ENCODE assay signal across 8 cellular contexts in genomic region chr17:57995076-57995956, GRCh38. TPM values are rescaled to one million over a fixed set of nuclear protein-coding genes. Genes with fewer than 3 reads are reported as not detected.
A peak's percentile ranks its signal among the peaks of the same experiment; 100 is the strongest.
DNase-seq lines count a peak whose midpoint lies in the region; ATAC-seq, FAIRE-seq and TF ChIP-seq lines count a peak whose summit lies in the region.

No MANE protein-coding gene starts in this region.

- no peak overlapping the region for H3K4me3 Mint-ChIP-seq in activated B cell treated with CpG ODN at 0.5 μM for 24 hours

- ATAC-seq in HG03045 (IDR thresholded peaks at IDR 0.05; ENCODE audit: unreplicated experiment): peak; percentile 60
- peak; percentile 94 for ATAC-seq in activated B cell treated with CpG ODN at 0.5 μM for 24 hours (ENCODE audit: low read depth)
- ATAC-seq in HepG2: peak; percentile 78

- FAIRE-seq in HepG2 (lab: Jason Lieb, UNC): peak; percentile 59

- H3K36me3 ChIP-seq in colonic mucosa (no peaks in the 10 kb centered on the region), HepG2 (replicated peaks in 1 of 2; ENCODE audit: control insufficient read depth in 1 of 2, insufficient read depth in 2 of 2, low read length in 2 of 2) (peaks cover 0 to 1% of the 10 kb centered on the region in 2 experiments; a peak in 1 of 5 replicates)

- H4K20me1 ChIP-seq in HepG2 (ENCODE audit: insufficient read depth, low read length): peaks cover 6% of the 10 kb centered on the region; the same call in 1 of the 2 replicates

- no peak overlapping the region for H3K4me3 ChIP-seq in GM12864 (ENCODE audit: low read depth, low read length)
- H3K4me3 ChIP-seq in colonic mucosa: no peak overlapping the region
- H3K4me3 ChIP-seq in HepG2 (replicated peaks in 1 of 3; ENCODE audit: insufficient read depth in 1 of 3, low read depth in 2 of 3, low read length in 3 of 3): no peak overlapping the region

- peak; percentile 89 for TF ChIP-seq RAD21 in HepG2 (CRISPR knock-in tag; IDR thresholded peaks at IDR 0.05)

- peaks cover 38% of the 10 kb centered on the region for H3K4me1 Mint-ChIP-seq in activated B cell treated with CpG ODN at 0.5 μM for 24 hours

- POLR2A ChIA-PET in activated B cell treated with CpG ODN at 0.5 μM for 24 hours (lab: Charles Lee): interaction anchor here (1.2 to 4.2 kb wide), 3 partner anchors 12 to 146 kb away, joined by 3 to 32 read pairs (median 8); partner anchors contain the start of genes MRPS23 and SRSF1
- POLR2A ChIA-PET in HepG2 (lab: Yijun Ruan, JAX): interaction anchor here (0.7 to 14.7 kb wide), 9 partner anchors 9 to 145 kb away, joined by 3 to 173 read pairs (median 13); partner anchors contain the start of genes MRPS23 and SRSF1

- peak overlapping the region; percentile 46 for H3K27ac Mint-ChIP-seq in activated B cell treated with CpG ODN at 0.5 μM for 24 hours

- CTCF ChIA-PET in activated B cell treated with CpG ODN at 0.5 μM for 24 hours (lab: Charles Lee) (interaction anchor here (0.7 to 11.4 kb wide), 9 partner anchors 9 to 137 kb away, joined by 3 to 242 read pairs (median 9); no protein-coding TSS in a partner anchor), HepG2 (lab: Yijun Ruan, JAX; ENCODE audit: low intra/inter-chr PET ratio, low total read pairs) (interaction anchor here (0.7 to 2.0 kb wide), 5 partner anchors 79 to 138 kb away, joined by 3 to 15 read pairs (median 7); no protein-coding TSS in a partner anchor)

- TF ChIP-seq CTCF in GM12864 (IDR thresholded peaks at IDR 0.05; ENCODE audit: low read depth, low read length, missing control alignments): peak; percentile 76
- peak; percentile 25 for TF ChIP-seq CTCF in activated B cell treated with CpG ODN at 0.5 μM for 24 hours (IDR thresholded peaks at IDR 0.05)
- TF ChIP-seq CTCF in colonic mucosa (IDR thresholded peaks at IDR 0.05): peak; percentile 69
- TF ChIP-seq CTCF in HepG2 (CRISPR knock-in tag; IDR thresholded peaks at IDR 0.05): peak; percentile 93

- H3K9me3 Mint-ChIP-seq in activated B cell treated with CpG ODN at 0.5 μM for 24 hours: no peaks in the 10 kb centered on the region

- no peaks in the 10 kb centered on the region for H3K79me2 ChIP-seq in HepG2 (ENCODE audit: insufficient read depth, low read length)

- TF ChIP-seq POLR2A in HepG2 (IDR thresholded peaks at IDR 0.05; ENCODE audit: insufficient read depth in 1 of 2, low read depth in 2 of 2, low read length in 2 of 2): peak; percentile 41 to 80; a peak in 2 of 4 replicates

- TF ChIP-seq EP300 in HepG2 (IDR thresholded peaks at IDR 0.05; ENCODE audit: low read depth in 2 of 2, low read length in 2 of 2): no peak
- TF ChIP-seq EP300 in HepG2 (CRISPR knock-in tag; IDR thresholded peaks at IDR 0.05; ENCODE audit: borderline replicate concordance): no peak

- 48% methylated on average over 4 of the region's 4 CpGs for WGBS in HepG2 (ENCODE audit: low lambda C conversion rate)

- H3K4me1 ChIP-seq in colonic mucosa (no peaks in the 10 kb centered on the region), HepG2 (ENCODE audit: insufficient read depth, low read length) (peaks cover 57% of the 10 kb centered on the region)

- no peak overlapping the region for H3K4me2 ChIP-seq in HepG2 (ENCODE audit: low read depth, low read length)

- H3K27me3 ChIP-seq in colonic mucosa: no peaks in the 10 kb centered on the region
- H3K27me3 ChIP-seq in HepG2 (ENCODE audit: control insufficient read depth in 1 of 2, insufficient read depth in 2 of 2, low read length in 2 of 2): no peaks in the 10 kb centered on the region

- H3K9me3 ChIP-seq in colonic mucosa (no peaks in the 10 kb centered on the region), HepG2 (ENCODE audit: low read length) (no peaks in the 10 kb centered on the region)

- peaks cover 19% of the 10 kb centered on the region for H3K36me3 Mint-ChIP-seq in activated B cell treated with CpG ODN at 0.5 μM for 24 hours (ENCODE audit: low read depth)

- DNase-seq in GM12864 (ENCODE audit: low read depth): no peak
- peak; percentile 78 for DNase-seq in NCI-H345 (lab: John Stamatoyannopoulos, UW)
- peak; percentile 22 for DNase-seq in activated B cell treated with CpG ODN at 0.5 μM for 24 hours
- DNase-seq in colonic mucosa: peak; percentile 65
- DNase-seq in HepG2 (ENCODE audit: low spot score): peak; percentile 87
- peak; percentile 32 for DNase-seq in stimulated activated CD8-positive, alpha-beta memory T cell treated with anti-CD3 and anti-CD28 coated beads, Interleukin-12 subunit alpha, Interleukin-12 subunit beta, amount 100 ng/mL, for 1 hour (ENCODE audit: low read depth)
- no peak for DNase-seq in NCI-H1048 (lab: John Stamatoyannopoulos, UW)

- in situ Hi-C loops in HepG2 (cut with HindIII; ENCODE audit: extremely low pct_ligation_motif_present, low pct_unique_long_range_greater_than_20kb): loop anchor here (5.0 kb wide), 1 partner anchor 133 kb away; no protein-coding TSS in a partner anchor

- H3K27me3 Mint-ChIP-seq in activated B cell treated with CpG ODN at 0.5 μM for 24 hours: no peaks in the 10 kb centered on the region

- no TSS peak for BruUV-seq in HepG2 (replicated peaks; lab: Mats Ljungman, UMichigan)

- no peak overlapping the region for H2AFZ ChIP-seq in HepG2 (ENCODE audit: low read length)

- intact Hi-C loops in activated B cell treated with CpG ODN at 0.5 μM for 24 hours (cut with micrococcal nuclease) (loop anchor here (1.0 kb wide), 3 partner anchors 78 to 137 kb away; no protein-coding TSS in a partner anchor), colonic mucosa (cut with DNase I) (no loop called here), HepG2 (cut with micrococcal nuclease; ENCODE audit: unreplicated experiment) (loop anchor here (1.0 to 2.0 kb wide), 5 partner anchors 78 to 137 kb away; no protein-coding TSS in a partner anchor)

- no peak overlapping the region for H3K9ac ChIP-seq in colonic mucosa (ENCODE audit: low read depth in 2 of 2, low read length in 2 of 2)
- H3K9ac ChIP-seq in HepG2 (ENCODE audit: insufficient read depth, low read depth, low read length): no peak overlapping the region

- H3K27ac ChIP-seq in colonic mucosa (no peak overlapping the region), HepG2 (ENCODE audit: extremely low read length, insufficient read depth, low read length) (peak overlapping the region; percentile 4)

RNA-seq across cellular contexts. Expression of gene VEZF1, which starts 7.3 kb away (rescaled TPM):
- total RNA-seq in activated B cell treated with CpG ODN at 0.5 μM for 24 hours: 40.5 and 45.1 TPM in 2 replicates
- total RNA-seq in colonic mucosa: 10 to 100 TPM; 35.7 to 52.8 TPM
- 45.9 and 48.0 TPM in 2 replicates for total RNA-seq in HepG2 (2016; rRNA removed; fragmentation: Illumina TruSeq; extraction: Trizol)
- 8.8 and 10.8 TPM in 2 replicates for total RNA-seq in HepG2 (2016; cell fraction: cytosol; rRNA removed; fragmentation: Illumina TruSeq; extraction: Trizol; ENCODE audit: low read depth)
- total RNA-seq in HepG2 (2016; cell fraction: insoluble cytoplasmic fraction; rRNA removed; fragmentation: Illumina TruSeq; extraction: Trizol): 41.9 and 43.4 TPM in 2 replicates
- 42.3 and 48.6 TPM in 2 replicates for total RNA-seq in HepG2 (2016; cell fraction: membrane; rRNA removed; fragmentation: Illumina TruSeq; extraction: Trizol)
- total RNA-seq in HepG2 (2016; cell fraction: nucleus; rRNA removed; fragmentation: Illumina TruSeq; extraction: Trizol): 31.1 and 37.8 TPM in 2 replicates
- polyA plus RNA-seq in HepG2 (2011; rRNA removed): 41.3 and 49.7 TPM in 2 replicates
- 27.7 and 34.7 TPM in 2 replicates for polyA plus RNA-seq in HepG2 (2011; cell fraction: cytosol; rRNA removed)
- 30.2 and 33.3 TPM in 2 replicates for polyA plus RNA-seq in HepG2 (2011; cell fraction: nucleus; rRNA removed)
- 38.9 and 45.7 TPM in 2 replicates for polyA plus RNA-seq in HepG2 (2012)
- polyA plus RNA-seq in HepG2 (2016; cell fraction: cytosol; fragmentation: Illumina TruSeq; extraction: Trizol; ENCODE audit: low read depth): 7.1 and 7.4 TPM in 2 replicates
- polyA plus RNA-seq in HepG2 (2016; cell fraction: insoluble cytoplasmic fraction; fragmentation: Illumina TruSeq; extraction: Trizol; ENCODE audit: low read depth): 34.8 and 42.4 TPM in 2 replicates
- polyA plus RNA-seq in HepG2 (2016; cell fraction: membrane; fragmentation: Illumina TruSeq; extraction: Trizol; ENCODE audit: low read depth): 22.0 and 25.5 TPM in 2 replicates
- 46.2 and 49.1 TPM in 2 replicates for polyA plus RNA-seq in HepG2 (2016; cell fraction: nucleus; fragmentation: Illumina TruSeq; extraction: Trizol; ENCODE audit: insufficient read depth, low read depth)
- polyA minus RNA-seq in HepG2 (2011; rRNA and poly(A)+ RNA removed; ENCODE audit: low replicate concordance): 41.4 and 56.9 TPM in 2 replicates
- 31.2 and 37.3 TPM in 2 replicates for polyA minus RNA-seq in HepG2 (2011; cell fraction: cytosol; rRNA and poly(A)+ RNA removed)
- 32.7 and 46.6 TPM in 2 replicates for polyA minus RNA-seq in HepG2 (2011; cell fraction: nucleus; rRNA and poly(A)+ RNA removed)

RNA-seq across cellular contexts. Expression of gene SRSF1, which starts 11.7 kb away (rescaled TPM):
- 288 and 289 TPM in 2 replicates for total RNA-seq in activated B cell treated with CpG ODN at 0.5 μM for 24 hours
- 100 to 1,000 TPM; 173 to 315 TPM for total RNA-seq in colonic mucosa
- 445 and 520 TPM in 2 replicates for total RNA-seq in HepG2 (2016; rRNA removed; fragmentation: Illumina TruSeq; extraction: Trizol)
- total RNA-seq in HepG2 (2016; cell fraction: cytosol; rRNA removed; fragmentation: Illumina TruSeq; extraction: Trizol; ENCODE audit: low read depth): 40.7 and 51.5 TPM in 2 replicates
- total RNA-seq in HepG2 (2016; cell fraction: insoluble cytoplasmic fraction; rRNA removed; fragmentation: Illumina TruSeq; extraction: Trizol): 472 and 528 TPM in 2 replicates
- 120 and 137 TPM in 2 replicates for total RNA-seq in HepG2 (2016; cell fraction: membrane; rRNA removed; fragmentation: Illumina TruSeq; extraction: Trizol)
- 332 and 353 TPM in 2 replicates for total RNA-seq in HepG2 (2016; cell fraction: nucleus; rRNA removed; fragmentation: Illumina TruSeq; extraction: Trizol)
- 142 and 144 TPM in 2 replicates for polyA plus RNA-seq in HepG2 (2011; rRNA removed)
- polyA plus RNA-seq in HepG2 (2011; cell fraction: cytosol; rRNA removed): 61.9 and 82.9 TPM in 2 replicates
- 1,130 and 1,625 TPM in 2 replicates for polyA plus RNA-seq in HepG2 (2011; cell fraction: nucleus; rRNA removed)
- 96.9 and 161 TPM in 2 replicates for polyA plus RNA-seq in HepG2 (2012)
- 19.4 and 20.4 TPM in 2 replicates for polyA plus RNA-seq in HepG2 (2016; cell fraction: cytosol; fragmentation: Illumina TruSeq; extraction: Trizol; ENCODE audit: low read depth)
- 411 and 445 TPM in 2 replicates for polyA plus RNA-seq in HepG2 (2016; cell fraction: insoluble cytoplasmic fraction; fragmentation: Illumina TruSeq; extraction: Trizol; ENCODE audit: low read depth)
- 54.7 and 57.3 TPM in 2 replicates for polyA plus RNA-seq in HepG2 (2016; cell fraction: membrane; fragmentation: Illumina TruSeq; extraction: Trizol; ENCODE audit: low read depth)
- 359 and 383 TPM in 2 replicates for polyA plus RNA-seq in HepG2 (2016; cell fraction: nucleus; fragmentation: Illumina TruSeq; extraction: Trizol; ENCODE audit: insufficient read depth, low read depth)
- polyA minus RNA-seq in HepG2 (2011; rRNA and poly(A)+ RNA removed; ENCODE audit: low replicate concordance): 673 and 710 TPM in 2 replicates
- polyA minus RNA-seq in HepG2 (2011; cell fraction: cytosol; rRNA and poly(A)+ RNA removed): 78.3 and 89.3 TPM in 2 replicates
- polyA minus RNA-seq in HepG2 (2011; cell fraction: nucleus; rRNA and poly(A)+ RNA removed): 1,057 and 1,237 TPM in 2 replicates

RNA-seq across cellular contexts. Expression of gene CUEDC1, which starts 40.1 kb away (rescaled TPM):
- total RNA-seq in activated B cell treated with CpG ODN at 0.5 μM for 24 hours (not detected in 2 replicates), colonic mucosa (10 to 100 TPM; 14.7 to 15.2 TPM), HepG2 (2016; rRNA removed; fragmentation: Illumina TruSeq; extraction: Trizol) (4.2 and 7.4 TPM in 2 replicates)
- 4.1 and 4.7 TPM in 2 replicates for total RNA-seq in HepG2 (2016; cell fraction: cytosol; rRNA removed; fragmentation: Illumina TruSeq; extraction: Trizol; ENCODE audit: low read depth)
- total RNA-seq in HepG2 (2016; cell fraction: insoluble cytoplasmic fraction; rRNA removed; fragmentation: Illumina TruSeq; extraction: Trizol): 3.5 and 7.9 TPM in 2 replicates
- 7.6 and 8.6 TPM in 2 replicates for total RNA-seq in HepG2 (2016; cell fraction: membrane; rRNA removed; fragmentation: Illumina TruSeq; extraction: Trizol)
- total RNA-seq in HepG2 (2016; cell fraction: nucleus; rRNA removed; fragmentation: Illumina TruSeq; extraction: Trizol): 9.6 and 11.9 TPM in 2 replicates
- 12.9 and 14.4 TPM in 2 replicates for polyA plus RNA-seq in HepG2 (2011; rRNA removed)
- polyA plus RNA-seq in HepG2 (2011; cell fraction: cytosol; rRNA removed): 8.1 and 8.6 TPM in 2 replicates
- 36.7 and 43.5 TPM in 2 replicates for polyA plus RNA-seq in HepG2 (2011; cell fraction: nucleus; rRNA removed)
- 9.8 and 10.2 TPM in 2 replicates for polyA plus RNA-seq in HepG2 (2012)
- polyA plus RNA-seq in HepG2 (2016; cell fraction: cytosol; fragmentation: Illumina TruSeq; extraction: Trizol; ENCODE audit: low read depth): 9.4 and 11.1 TPM in 2 replicates
- polyA plus RNA-seq in HepG2 (2016; cell fraction: insoluble cytoplasmic fraction; fragmentation: Illumina TruSeq; extraction: Trizol; ENCODE audit: low read depth): 9.2 and 10.0 TPM in 2 replicates
- polyA plus RNA-seq in HepG2 (2016; cell fraction: membrane; fragmentation: Illumina TruSeq; extraction: Trizol; ENCODE audit: low read depth): 15.4 and 16.0 TPM in 2 replicates
- 33.7 and 36.2 TPM in 2 replicates for polyA plus RNA-seq in HepG2 (2016; cell fraction: nucleus; fragmentation: Illumina TruSeq; extraction: Trizol; ENCODE audit: insufficient read depth, low read depth)
- 2.9 and 6.8 TPM in 2 replicates for polyA minus RNA-seq in HepG2 (2011; rRNA and poly(A)+ RNA removed; ENCODE audit: low replicate concordance)
- 5.1 and 7.3 TPM in 2 replicates for polyA minus RNA-seq in HepG2 (2011; cell fraction: cytosol; rRNA and poly(A)+ RNA removed)
- 6.6 and 8.2 TPM in 2 replicates for polyA minus RNA-seq in HepG2 (2011; cell fraction: nucleus; rRNA and poly(A)+ RNA removed)

Comparison
In these comparisons a context has a peak if more than half of its experiments do, and no peak if none do; other contexts are left out.
1. DNase-seq: peak in NCI-H345 (single experiment), activated B cell treated with CpG ODN at 0.5 μM for 24 hours (single experiment), colonic mucosa (single experiment), HepG2 (single experiment) and stimulated activated CD8-positive, alpha-beta memory T cell treated with anti-CD3 and anti-CD28 coated beads, Interleukin-12 subunit alpha, Interleukin-12 subunit beta, amount 100 ng/mL, for 1 hour (single experiment); none in GM12864 (single experiment) and NCI-H1048 (single experiment).
2. CTCF ChIP-seq: peak in every context shown above with its lines; median percentile 93 in HepG2; 76 in GM12864; 69 in colonic mucosa; 25 in activated B cell treated with CpG ODN at 0.5 μM for 24 hours.
3. Peak in every context shown above with its lines, with median percentiles within 50 percentile points of each other: ATAC-seq.